Comparison of ENCODE assay signal across 20 cellular contexts in the genomic region with DNA sequence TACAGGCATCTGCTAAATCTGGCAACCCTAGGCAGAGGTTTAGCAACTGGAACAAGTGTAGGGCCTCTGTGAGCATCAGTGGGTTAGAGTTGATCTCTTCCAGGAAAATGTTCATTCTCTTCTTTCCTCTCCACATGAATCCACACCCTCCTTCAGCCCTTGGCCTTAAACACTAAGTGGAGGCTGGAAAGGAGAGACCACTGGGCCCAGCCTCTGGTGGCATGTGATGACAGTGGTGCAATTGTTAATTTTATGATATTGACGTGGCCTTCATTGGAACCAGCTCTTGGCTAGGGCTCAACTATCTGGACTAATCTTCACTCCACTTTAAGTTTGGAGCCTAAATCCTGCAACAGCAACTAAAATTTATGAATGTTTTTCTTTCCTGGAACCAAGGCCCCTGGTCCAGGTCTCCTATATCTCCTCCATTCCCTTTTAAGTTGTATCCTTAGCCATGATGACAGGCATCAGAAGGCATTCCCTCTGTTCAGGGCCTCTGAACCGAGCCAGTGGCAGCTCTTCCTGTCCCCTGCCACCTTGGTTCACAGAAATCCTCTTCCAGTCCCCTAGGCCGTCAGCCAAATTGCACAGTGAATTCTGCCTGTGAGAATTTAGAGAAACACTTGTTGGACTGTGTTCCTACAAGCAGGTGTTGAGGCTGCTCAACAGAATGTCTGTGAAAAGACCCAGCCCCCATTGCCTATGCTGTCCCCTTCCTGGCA.
A peak's percentile ranks its signal among the peaks of the same experiment; 100 is the strongest.
DNase-seq lines count a peak whose midpoint lies in the region; ATAC-seq and TF ChIP-seq lines count a peak whose summit lies in the region.
"Had no signal": no experiment of that assay in that cellular context is flagged by ENCODE, and none has a peak within 500 bp of the region (broad histone marks: within the 10 kb centered on the region; RNA-seq: fewer than 3 reads in every experiment).

No MANE protein-coding gene starts in this region.

- H3K9me3 ChIP-seq in Karpas-422 (ENCODE audit: low read length) (no peaks in the 10 kb centered on the region), psoas muscle (no peaks in the 10 kb centered on the region), prostate gland (no peaks in the 10 kb centered on the region)
- H3K9me3 ChIP-seq: colonic mucosa, spleen, vagina had no signal

- DNase-seq in AG10803 (ENCODE audit: low read depth) (peak; percentile 31), Karpas-422 (peak; percentile 15), foreskin keratinocyte (no peak), psoas muscle (no peak), prostate gland (ENCODE audit: low spot score) (no peak)
- DNase-seq: activated CD4-positive, CD25-positive, alpha-beta regulatory T cell treated with anti-CD3 and anti-CD28 coated beads, Interleukin-2, amount 50 U/mL, for 72 hours; CD8-positive, alpha-beta T cell; colonic mucosa; naive thymus-derived CD4-positive, alpha-beta T cell; NCI-H1092; NCI-H2171; OCI-M1; spleen; stimulated activated CD8-positive, alpha-beta memory T cell treated with anti-CD3 and anti-CD28 coated beads, Interleukin-4, amount 100 ng/mL, for 48 hours had no signal

- H3K4me1 ChIP-seq in Karpas-422 (ENCODE audit: low read length) (no peaks in the 10 kb centered on the region), foreskin keratinocyte (peaks cover 56% of the 10 kb centered on the region), psoas muscle (peaks cover 4% of the 10 kb centered on the region), prostate gland (replicated peaks) (no peaks in the 10 kb centered on the region)
- H3K4me1 ChIP-seq: colonic mucosa had no signal

- no peak overlapping the region for H3K9ac ChIP-seq in Karpas-422 (ENCODE audit: low read length)
- H3K9ac ChIP-seq: KMS-11 had no signal

- TF ChIP-seq CTCF in AG10803 (conservative IDR thresholded peaks at IDR 0.05; ENCODE audit: low read length): no peak
- no peak for TF ChIP-seq CTCF in foreskin keratinocyte (conservative IDR thresholded peaks at IDR 0.05)
- TF ChIP-seq CTCF in psoas muscle (IDR thresholded peaks at IDR 0.05): no peak
- no peak for TF ChIP-seq CTCF in prostate gland (IDR thresholded peaks at IDR 0.05)

- H3K36me3 ChIP-seq in Karpas-422 (ENCODE audit: insufficient read depth, low read length) (no peaks in the 10 kb centered on the region), psoas muscle (ENCODE audit: insufficient read depth in 1 of 2, low read depth in 1 of 2) (no peaks in the 10 kb centered on the region), prostate gland (no peaks in the 10 kb centered on the region)
- H3K36me3 ChIP-seq: colonic mucosa, spleen, vagina had no signal

- H4K20me1 ChIP-seq in Karpas-422 (ENCODE audit: insufficient read depth, low read depth, low read length): no peaks in the 10 kb centered on the region

- no peaks in the 10 kb centered on the region for H3K9me2 ChIP-seq in Karpas-422 (replicated peaks; ENCODE audit: insufficient read depth, low read length)

- intact Hi-C loops in psoas muscle (cut with DNase I) (no loop called here), prostate gland (cut with DNase I) (no loop called here)

- H3K4me2 ChIP-seq in Karpas-422 (ENCODE audit: low read depth, low read length, poor library complexity, severe bottlenecking): no peak overlapping the region
- H3K4me2 ChIP-seq: KMS-11 had no signal

- H3K27me3 ChIP-seq in Karpas-422 (ENCODE audit: low read length): no peaks in the 10 kb centered on the region
- no peaks in the 10 kb centered on the region for H3K27me3 ChIP-seq in foreskin keratinocyte
- no peaks in the 10 kb centered on the region for H3K27me3 ChIP-seq in psoas muscle (ENCODE audit: insufficient read depth in 3 of 3, low read length in 2 of 3)
- H3K27me3 ChIP-seq in prostate gland (replicated peaks; ENCODE audit: insufficient read depth): no peaks in the 10 kb centered on the region
- H3K27me3 ChIP-seq: colonic mucosa, spleen, vagina had no signal

- H3K27ac ChIP-seq in Karpas-422 (ENCODE audit: low read length) (no peak overlapping the region), foreskin keratinocyte (peak overlapping the region; percentile 99), psoas muscle (peak overlapping the region; percentile 47), prostate gland (no peak overlapping the region)
- H3K27ac ChIP-seq: colonic mucosa, KMS-11, vagina had no signal

- 36 to 51% (median 39%) methylated on average over 3 of the region's 3 CpGs for WGBS in psoas muscle, 3 donors
- WGBS in prostate gland: 51% methylated on average over 3 of the region's 3 CpGs

- no peak for TF ChIP-seq POLR2A in prostate gland (IDR thresholded peaks at IDR 0.05)

- H3K79me2 ChIP-seq in Karpas-422 (ENCODE audit: low read length): no peaks in the 10 kb centered on the region

- no peak overlapping the region for H2AFZ ChIP-seq in Karpas-422 (ENCODE audit: low read length)

- ATAC-seq in foreskin keratinocyte: no peak
- peak in 3 of 4 donors; percentile 17 to 46 (median 38) for ATAC-seq in psoas muscle
- no peak for ATAC-seq in GM21526 (IDR thresholded peaks at IDR 0.05; ENCODE audit: low FRiP score, unreplicated experiment)
- ATAC-seq in GM19328 (IDR thresholded peaks at IDR 0.05; ENCODE audit: unreplicated experiment): no peak
- no peak for ATAC-seq in GM21367 (IDR thresholded peaks at IDR 0.05; ENCODE audit: unreplicated experiment)
- ATAC-seq: activated naive CD4-positive, alpha-beta T cell treated with anti-CD3 and anti-CD28 coated beads, Interleukin-2, amount 50 U/mL, for 72 hours; CD8-positive, alpha-beta T cell; naive thymus-derived CD4-positive, alpha-beta T cell had no signal

- H3K4me3 ChIP-seq in AG10803 (ENCODE audit: low read length): no peak overlapping the region
- H3K4me3 ChIP-seq in Karpas-422 (ENCODE audit: low read length): no peak overlapping the region
- no peak overlapping the region for H3K4me3 ChIP-seq in psoas muscle
- H3K4me3 ChIP-seq in prostate gland: no peak overlapping the region
- H3K4me3 ChIP-seq: colonic mucosa, spleen, vagina had no signal

Comparison
In these comparisons a context has a peak if more than half of its experiments do, and no peak if none do; other contexts are left out.
1. DNase-seq: peak in AG10803 (single experiment) and Karpas-422 (single experiment); none in foreskin keratinocyte (0 of 2), psoas muscle (0 of 2) and prostate gland (single experiment).
2. H3K27ac ChIP-seq: peak in foreskin keratinocyte (single experiment) and psoas muscle (single experiment); none in Karpas-422 (single experiment) and prostate gland (0 of 2).
3. ATAC-seq: peak in psoas muscle (3 of 4); none in foreskin keratinocyte (single experiment), GM21526 (single experiment), GM19328 (single experiment) and GM21367 (single experiment).